ENCODE assay signal across 30 cellular contexts in genomic region chr1:157098519-157098918, GRCh38. TPM values are rescaled to one million over a fixed set of nuclear protein-coding genes. Genes with fewer than 3 reads are reported as not detected.
"Had no signal": no experiment of that assay in that cellular context is flagged by ENCODE, and none has a peak within 500 bp of the region (broad histone marks: within the 10 kb centered on the region; RNA-seq: fewer than 3 reads in every experiment).

No MANE protein-coding gene starts in this region.

- ATAC-seq: left lobe of liver; naive thymus-derived CD8-positive, alpha-beta T cell; sciatic nerve; stimulated activated naive B cell treated with anti-CD40 and anti-IgM and Interleukin-4, amounts not matched to agents 10 μg/mL and 1 μg/mL and 100 μg/mL, for 72 hours had no signal

- H3K27me3 ChIP-seq: heart left ventricle, ovary, tibial nerve, vagina had no signal

- H3K9me3 Mint-ChIP-seq: naive thymus-derived CD8-positive, alpha-beta T cell; stimulated activated naive B cell treated with anti-CD40 and anti-IgM and Interleukin-4, amounts not matched to agents 10 μg/mL and 1 μg/mL and 100 μg/mL, for 72 hours; stimulated activated naive CD8-positive, alpha-beta T cell treated with anti-CD3 and anti-CD28 coated beads, Interleukin-15, Interleukin-2, amounts not matched to agents 100 ng/mL and 50 ng/mL, for 24 hours; type B pancreatic cell had no signal

- H3K27ac ChIP-seq: heart left ventricle, lower lobe of right lung, ovary, prostate gland, tibial nerve, vagina had no signal

- H3K36me3 Mint-ChIP-seq: naive thymus-derived CD8-positive, alpha-beta T cell; stimulated activated naive B cell treated with anti-CD40 and anti-IgM and Interleukin-4, amounts not matched to agents 10 μg/mL and 1 μg/mL and 100 μg/mL, for 72 hours; type B pancreatic cell had no signal

- H3K4me3 ChIP-seq: heart left ventricle, lower lobe of right lung, ovary, prostate gland, tibial nerve, vagina had no signal

- H3K27me3 Mint-ChIP-seq: stimulated activated naive CD8-positive, alpha-beta T cell treated with anti-CD3 and anti-CD28 coated beads, Interleukin-15, Interleukin-2, amounts not matched to agents 100 ng/mL and 50 ng/mL, for 24 hours had no signal

- DNase-seq: heart left ventricle; islet precursor cell; left ventricle myocardium superior; lower lobe of right lung; mammary epithelial cell; mesenchymal stem cell; naive thymus-derived CD8-positive, alpha-beta T cell; ovary; retina; right cardiac atrium; small intestine; stimulated activated CD4-positive, alpha-beta T cell treated with anti-CD3 and anti-CD28 coated beads, Interleukin-1b, Interleukin-23, amount 100 ng/mL, for 48 hours; stimulated activated CD4-positive, alpha-beta T cell treated with anti-CD3 and anti-CD28 coated beads, Interleukin-2, amount 100 ng/mL, for 48 hours; stimulated activated CD4-positive, alpha-beta T cell treated with anti-CD3 and anti-CD28 coated beads, Interleukin-4, amount 100 ng/mL, for 4 hours; stimulated activated CD8-positive, alpha-beta memory T cell treated with anti-CD3 and anti-CD28 coated beads, Interleukin-4, amount 100 ng/mL, for 48 hours; stimulated activated naive B cell treated with anti-CD40 and anti-IgM and Interleukin-4, amounts not matched to agents 10 μg/mL and 1 μg/mL and 100 μg/mL, for 72 hours; substantia nigra had no signal

- H3K9me3 ChIP-seq: heart left ventricle, lower lobe of right lung, ovary, prostate gland, tibial nerve, vagina had no signal

- H3K36me3 ChIP-seq: heart left ventricle, lower lobe of right lung, ovary, prostate gland, tibial nerve, vagina had no signal

- H3K27ac Mint-ChIP-seq: stimulated activated naive B cell treated with anti-CD40 and anti-IgM and Interleukin-4, amounts not matched to agents 10 μg/mL and 1 μg/mL and 100 μg/mL, for 72 hours; stimulated activated naive CD8-positive, alpha-beta T cell treated with anti-CD3 and anti-CD28 coated beads, Interleukin-15, Interleukin-2, amounts not matched to agents 100 ng/mL and 50 ng/mL, for 24 hours; type B pancreatic cell had no signal

- H3K4me3 Mint-ChIP-seq: naive thymus-derived CD8-positive, alpha-beta T cell; stimulated activated naive B cell treated with anti-CD40 and anti-IgM and Interleukin-4, amounts not matched to agents 10 μg/mL and 1 μg/mL and 100 μg/mL, for 72 hours; stimulated activated naive CD8-positive, alpha-beta T cell treated with anti-CD3 and anti-CD28 coated beads, Interleukin-15, Interleukin-2, amounts not matched to agents 100 ng/mL and 50 ng/mL, for 24 hours; type B pancreatic cell had no signal

- H3K4me1 ChIP-seq: lower lobe of right lung, prostate gland, tibial nerve, vagina had no signal

RNA-seq across cellular contexts. Expression of gene ETV3L, which starts 1.1 kb away (rescaled TPM):
- total RNA-seq: heart left ventricle; kidney epithelial cell; left lobe of liver; left ventricle myocardium superior; lower lobe of right lung; mammary epithelial cell; mucosa of gallbladder; naive thymus-derived CD8-positive, alpha-beta T cell; omental fat pad; ovary; prostate gland; right cardiac atrium; sciatic nerve; temporal lobe; tibial nerve; urinary bladder; vagina had no signal
- polyA plus RNA-seq: heart left ventricle; mammary epithelial cell; naive thymus-derived CD8-positive, alpha-beta T cell; neural cell; ovary; right cardiac atrium; small intestine; urinary bladder had no signal
